In the genomic region with DNA sequence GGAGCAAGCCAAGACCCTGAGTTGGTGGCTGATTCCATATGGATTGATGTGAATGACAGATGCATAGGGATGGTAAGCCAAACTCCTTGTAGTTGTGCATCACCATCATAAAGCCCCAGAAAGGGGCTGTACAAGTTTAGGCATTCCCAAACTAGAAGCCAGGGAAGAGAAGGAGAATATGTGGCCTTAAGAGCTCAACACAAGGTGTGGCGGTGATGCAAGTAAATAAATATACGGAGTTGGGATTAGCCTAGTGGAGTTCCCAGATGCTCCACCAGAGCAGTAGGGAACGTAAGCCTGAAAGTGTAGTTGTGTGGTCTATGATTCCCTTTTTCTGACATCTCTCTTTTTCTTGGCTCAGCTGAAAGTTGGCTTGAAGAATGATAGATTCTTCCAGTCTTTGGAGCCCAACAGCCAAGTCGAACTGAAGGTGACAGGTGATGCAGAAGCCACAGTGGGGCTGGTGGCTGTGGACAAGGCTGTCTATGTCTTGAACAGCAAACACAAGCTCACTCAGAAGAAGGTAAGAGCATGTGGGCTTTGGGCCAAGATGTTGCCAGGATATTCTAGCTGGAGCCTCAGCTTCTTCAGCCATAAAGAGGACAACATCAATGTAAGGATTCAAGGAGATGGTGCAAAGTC, we compare ENCODE assay signal across 15 cellular contexts. TPM values are rescaled to one million over a fixed set of nuclear protein-coding genes. Genes with fewer than 3 reads are reported as not detected.
A peak's percentile ranks its signal among the peaks of the same experiment; 100 is the strongest.
DNase-seq lines count a peak whose midpoint lies in the region; ATAC-seq, FAIRE-seq and TF ChIP-seq lines count a peak whose summit lies in the region.
"Had no signal": no experiment of that assay in that cellular context is flagged by ENCODE, and none has a peak within 500 bp of the region (broad histone marks: within the 10 kb centered on the region; RNA-seq: fewer than 3 reads in every experiment).

No MANE protein-coding gene starts in this region.

- no peak for FAIRE-seq in HTR-8/SVneo (lab: Jason Lieb, UNC)

- no peaks in the 10 kb centered on the region for H3K9me3 Mint-ChIP-seq in Calu3 (ENCODE audit: low read depth, unreplicated experiment)
- H3K9me3 Mint-ChIP-seq: activated CD4-positive, alpha-beta memory T cell treated with anti-CD3 and anti-CD28 coated beads for 36 hours had no signal

- in situ Hi-C loops in SK-MEL-5 (cut with HindIII; ENCODE audit: low pct_unique_long_range_greater_than_20kb, low sequenced_read_pairs) = no loop called here

- no peak overlapping the region for H3K4me3 ChIP-seq in fibroblast of mammary gland (ENCODE audit: control insufficient read depth, low read depth, low read length)
- H3K4me3 ChIP-seq: prostate gland had no signal

- no peaks in the 10 kb centered on the region for H3K4me1 Mint-ChIP-seq in Calu3 (ENCODE audit: low read depth, unreplicated experiment)

- no TSS peak for BruUV-seq in Calu3 (replicated peaks; lab: Mats Ljungman, UMichigan)

- intact Hi-C loops in Calu3 (cut with micrococcal nuclease; ENCODE audit: unreplicated experiment) = no loop called here

- ATAC-seq in GM21515 (IDR thresholded peaks at IDR 0.05; ENCODE audit: unreplicated experiment) = no peak

- H3K4me3 Mint-ChIP-seq in Calu3 (ENCODE audit: low read depth, unreplicated experiment) = no peak overlapping the region
- H3K4me3 Mint-ChIP-seq: activated CD4-positive, alpha-beta memory T cell treated with anti-CD3 and anti-CD28 coated beads for 36 hours had no signal

- peaks cover 20% of the 10 kb centered on the region for H3K27me3 Mint-ChIP-seq in Calu3 (ENCODE audit: unreplicated experiment)

- H3K27ac Mint-ChIP-seq in Calu3 (ENCODE audit: unreplicated experiment) = no peak overlapping the region
- H3K27ac Mint-ChIP-seq: activated CD4-positive, alpha-beta memory T cell treated with anti-CD3 and anti-CD28 coated beads for 36 hours had no signal

- H3K36me3 Mint-ChIP-seq in Calu3 (ENCODE audit: insufficient read depth, unreplicated experiment) = no peaks in the 10 kb centered on the region
- H3K36me3 Mint-ChIP-seq: activated CD4-positive, alpha-beta memory T cell treated with anti-CD3 and anti-CD28 coated beads for 36 hours had no signal

- DNase-seq in A172 (ENCODE audit: low spot score) (peak; percentile 35), GM04504 (ENCODE audit: low read depth) (peak; percentile 10), SK-MEL-5 (ENCODE audit: low read depth, low spot score) (peak; percentile 9), fibroblast of mammary gland (ENCODE audit: low read depth) (peak; percentile 49), HTR-8/SVneo (ENCODE audit: insufficient read length, low spot score) (no peak), Calu3 (no peak), medulla oblongata (ENCODE audit: extremely low spot score) (no peak)
- DNase-seq: activated CD4-positive, alpha-beta memory T cell treated with anti-CD3 and anti-CD28 coated beads for 36 hours; effector CD8-positive, alpha-beta T cell; kidney glomerular epithelial cell; MV-4-11; NCI-H526; T-helper 9 cell had no signal

- TF ChIP-seq CTCF in fibroblast of mammary gland (conservative IDR thresholded peaks at IDR 0.05; ENCODE audit: control insufficient read depth, insufficient read depth, low read depth, low read length) = no peak
- TF ChIP-seq CTCF in Calu3 (IDR thresholded peaks at IDR 0.05; ENCODE audit: unreplicated experiment) = no peak

- CTCF ChIA-PET in Calu3 (lab: Charles Lee) = no interaction called here

RNA-seq across cellular contexts. Expression of a gene that starts 30.1 kb away (rescaled TPM):
- not detected in 2 replicates for total RNA-seq in A172 (2014; rRNA removed; shearing (Covaris generic))
- 0.53 and 2.4 TPM in 2 replicates for total RNA-seq in SK-MEL-5 (2014; rRNA removed; shearing (Covaris generic))
- 0.58 and 0.85 TPM in 2 replicates for polyA plus RNA-seq in SK-MEL-5 (2015; cell fraction: cytosol; rRNA removed)
- 0.35 and 0.66 TPM in 2 replicates for polyA plus RNA-seq in SK-MEL-5 (2015; cell fraction: nucleus; rRNA removed)
- not detected in 2 replicates for total RNA-seq in Calu3 (2022)
- total RNA-seq: activated CD4-positive, alpha-beta memory T cell treated with anti-CD3 and anti-CD28 coated beads for 36 hours; prostate gland had no signal

RNA-seq across cellular contexts. Expression of a gene that starts 33.1 kb away (rescaled TPM):
- total RNA-seq in A172 (2014; rRNA removed; shearing (Covaris generic)) = 0.02 and 0.22 TPM in 2 replicates
- 1.5 and 2.1 TPM in 2 replicates for total RNA-seq in SK-MEL-5 (2014; rRNA removed; shearing (Covaris generic))
- 1.6 and 2.1 TPM in 2 replicates for polyA plus RNA-seq in SK-MEL-5 (2015; cell fraction: cytosol; rRNA removed)
- 4.3 and 5.6 TPM in 2 replicates for polyA plus RNA-seq in SK-MEL-5 (2015; cell fraction: nucleus; rRNA removed)
- 0.26 and 0.49 TPM in 2 replicates for total RNA-seq in Calu3 (2022)

RNA-seq across cellular contexts. Expression of a gene that starts 42.7 kb away (rescaled TPM):
- 16.5 and 20.4 TPM in 2 replicates for total RNA-seq in A172 (2014; rRNA removed; shearing (Covaris generic))
- total RNA-seq in SK-MEL-5 (2014; rRNA removed; shearing (Covaris generic)) = 22.8 and 24.3 TPM in 2 replicates
- polyA plus RNA-seq in SK-MEL-5 (2015; cell fraction: cytosol; rRNA removed) = 28.7 and 36.7 TPM in 2 replicates
- 239 and 268 TPM in 2 replicates for polyA plus RNA-seq in SK-MEL-5 (2015; cell fraction: nucleus; rRNA removed)
- 37.3 and 61.5 TPM in 2 replicates for total RNA-seq in Calu3 (2022)

RNA-seq across cellular contexts. Expression of a gene that starts 59.1 kb away (rescaled TPM):
- total RNA-seq in A172 (2014; rRNA removed; shearing (Covaris generic)) = 0.47 and 0.86 TPM in 2 replicates
- 1.5 and 2.6 TPM in 2 replicates for total RNA-seq in SK-MEL-5 (2014; rRNA removed; shearing (Covaris generic))
- polyA plus RNA-seq in SK-MEL-5 (2015; cell fraction: cytosol; rRNA removed) = 2.3 and 2.9 TPM in 2 replicates
- polyA plus RNA-seq in SK-MEL-5 (2015; cell fraction: nucleus; rRNA removed) = 2.6 and 4.2 TPM in 2 replicates
- 0.59 and 1.2 TPM in 2 replicates for total RNA-seq in Calu3 (2022)

Comparison
In these comparisons a context has a peak if more than half of its experiments do, and no peak if none do; other contexts are left out.
1. DNase-seq: peak in A172 (single experiment), GM04504 (single experiment), SK-MEL-5 (single experiment) and fibroblast of mammary gland (single experiment); none in HTR-8/SVneo (single experiment), Calu3 (single experiment) and medulla oblongata (single experiment).